8 cellular contexts compared by ENCODE assay signal in genomic region chrX:108584617-108585211, GRCh38.
DNase-seq lines count a peak whose midpoint lies in the region; ATAC-seq, FAIRE-seq and TF ChIP-seq lines count a peak whose summit lies in the region.

No MANE protein-coding gene starts in this region.

- DNase-seq in GM10266 (ENCODE audit: extremely low spot score) (peak; percentile 1), caudate nucleus (lab: John Stamatoyannopoulos, UW) (peak in 29 of 61 donors; percentile 0 to 29 (median 3)), neural progenitor cell (ENCODE audit: low spot score) (peak; percentile 68), HTR-8/SVneo (ENCODE audit: insufficient read length, low spot score) (no peak), ecto neural progenitor cell (ENCODE audit: low spot score) (no peak), thyroid gland (no peak)

- H3K27ac ChIP-seq in caudate nucleus (ENCODE audit: low read depth, low read length) (peak overlapping the region; percentile 64), neural progenitor cell (no peak overlapping the region), thyroid gland (no peak overlapping the region)

- H3K4me1 ChIP-seq in neural progenitor cell, result peaks cover 14% of the 10 kb centered on the region
- no peaks in the 10 kb centered on the region for H3K4me1 ChIP-seq in thyroid gland

- FAIRE-seq in HTR-8/SVneo (lab: Jason Lieb, UNC), result no peak

- TF ChIP-seq POLR2A in thyroid gland (IDR thresholded peaks at IDR 0.05), result no peak

- 93 to 98% methylated on average over 2 of the region's 2 CpGs for WGBS in thyroid gland, 2 donors

- peaks cover 50% of the 10 kb centered on the region for H3K36me3 Mint-ChIP-seq in neural progenitor cell

- H3K4me2 ChIP-seq in neural progenitor cell, result no peak overlapping the region

- H3K79me2 ChIP-seq in neural progenitor cell (ENCODE audit: low read depth), result no peaks in the 10 kb centered on the region

- H3K9me3 Mint-ChIP-seq in neural progenitor cell, result no peaks in the 10 kb centered on the region

- H3K9me3 ChIP-seq in neural progenitor cell (ENCODE audit: low read depth) (peaks cover 4% of the 10 kb centered on the region), thyroid gland (no peaks in the 10 kb centered on the region)

- H3K27ac Mint-ChIP-seq in neural progenitor cell, result no peak overlapping the region

- peaks cover 10% of the 10 kb centered on the region for H3K4me1 Mint-ChIP-seq in neural progenitor cell

- intact Hi-C loops in thyroid gland (cut with DNase I), result no loop called here

- no peaks in the 10 kb centered on the region for H3K27me3 ChIP-seq in neural progenitor cell
- peaks cover 5% of the 10 kb centered on the region for H3K27me3 ChIP-seq in thyroid gland

- H2AFZ ChIP-seq in neural progenitor cell (replicated peaks), result no peak overlapping the region

- H3K4me3 ChIP-seq in neural progenitor cell (no peak overlapping the region), thyroid gland (replicated peaks in 1 of 3) (no peak overlapping the region)

- ATAC-seq in GM18519 (IDR thresholded peaks at IDR 0.05; ENCODE audit: low FRiP score, unreplicated experiment), result no peak

- TF ChIP-seq CTCF in GM10266 (IDR thresholded peaks at IDR 0.05; ENCODE audit: control insufficient read depth, insufficient read depth, low read depth, missing control alignments), result peak; percentile 35
- peak; percentile 47 for TF ChIP-seq CTCF in LNCAP (IDR thresholded peaks at IDR 0.05)
- peak; percentile 69 for TF ChIP-seq CTCF in neural progenitor cell (IDR thresholded peaks at IDR 0.05)
- TF ChIP-seq CTCF in thyroid gland (IDR thresholded peaks at IDR 0.05), result peak in 1 of 6 experiments; percentile 26

- H3K36me3 ChIP-seq in neural progenitor cell, result peaks cover 16% of the 10 kb centered on the region
- no peaks in the 10 kb centered on the region for H3K36me3 ChIP-seq in thyroid gland

- H4K20me1 ChIP-seq in neural progenitor cell (ENCODE audit: low read depth), result no peaks in the 10 kb centered on the region

- no peaks in the 10 kb centered on the region for H3K27me3 Mint-ChIP-seq in neural progenitor cell (ENCODE audit: insufficient read depth, low read depth)

- peaks cover 5% of the 10 kb centered on the region for H3F3A ChIP-seq in neural progenitor cell (ENCODE audit: low read depth)

- H3K4me3 Mint-ChIP-seq in neural progenitor cell, result no peak overlapping the region

- no peak overlapping the region for H3K9ac ChIP-seq in neural progenitor cell

Comparison
In these comparisons a context has a peak if more than half of its experiments do, and no peak if none do; other contexts are left out.
1. DNase-seq: peak in GM10266 (single experiment) and neural progenitor cell (single experiment); none in HTR-8/SVneo (single experiment), ecto neural progenitor cell (single experiment) and thyroid gland (0 of 2).